ENCODE assay signal across 13 cellular contexts in genomic region chr18:6255121-6255742, GRCh38.
A peak's percentile ranks its signal among the peaks of the same experiment; 100 is the strongest.
DNase-seq lines count a peak whose midpoint lies in the region; ATAC-seq and TF ChIP-seq lines count a peak whose summit lies in the region.
"Had no signal": no experiment of that assay in that cellular context is flagged by ENCODE, and none has a peak within 500 bp of the region (broad histone marks: within the 10 kb centered on the region; RNA-seq: fewer than 3 reads in every experiment).

No MANE protein-coding gene starts in this region.

- no CpG with 5 or more reads among the region's 4 CpGs for WGBS in trophoblast cell (ENCODE audit: extremely low coverage, insufficient coverage, insufficient read length)

- H3K18ac ChIP-seq in trophoblast cell (ENCODE audit: low read length), result no peak overlapping the region

- no TSS peak for BruUV-seq in PC-3 (replicated peaks; lab: Mats Ljungman, UMichigan)

- no peaks in the 10 kb centered on the region for H4K20me1 ChIP-seq in PC-3 (ENCODE audit: low read length)

- peak overlapping the region; percentile 30 for H3K23ac ChIP-seq in trophoblast cell (ENCODE audit: low read length)

- H3K79me2 ChIP-seq in trophoblast cell (ENCODE audit: control insufficient read depth, insufficient read depth, low read length, poor library complexity), result no peaks in the 10 kb centered on the region
- no peaks in the 10 kb centered on the region for H3K79me2 ChIP-seq in PC-3 (ENCODE audit: low read length)

- no peak overlapping the region for H2BK5ac ChIP-seq in trophoblast cell (ENCODE audit: low read depth, low read length, poor library complexity)

- no peak overlapping the region for H4K8ac ChIP-seq in trophoblast cell (ENCODE audit: low read depth, low read length)

- H3K9ac ChIP-seq in trophoblast cell (ENCODE audit: low read length) (no peak overlapping the region), PC-3 (ENCODE audit: low read length) (no peak overlapping the region)

- no peak overlapping the region for H4K91ac ChIP-seq in trophoblast cell (ENCODE audit: low read depth, low read length)

- H3K4me2 ChIP-seq in trophoblast cell (ENCODE audit: low read length) (no peak overlapping the region), PC-3 (ENCODE audit: low read length) (no peak overlapping the region)

- H2BK12ac ChIP-seq in trophoblast cell (ENCODE audit: low read length), result no peak overlapping the region

- H3K14ac ChIP-seq in trophoblast cell (ENCODE audit: low read length), result no peak overlapping the region

- H2AK5ac ChIP-seq in trophoblast cell (ENCODE audit: low read length), result no peak overlapping the region

- H3K27ac ChIP-seq in trophoblast cell (ENCODE audit: low read depth, low read length), result no peak overlapping the region
- no peak overlapping the region for H3K27ac ChIP-seq in PC-3 (ENCODE audit: low read length)

- H2BK120ac ChIP-seq in trophoblast cell (ENCODE audit: insufficient read depth, low read length, poor library complexity), result no peak overlapping the region

- H3K4me1 ChIP-seq in trophoblast cell (ENCODE audit: control insufficient read depth in 1 of 2, insufficient read depth in 2 of 2, low read length in 2 of 2) (no peaks in the 10 kb centered on the region), PC-3 (ENCODE audit: insufficient read depth, low read length) (no peaks in the 10 kb centered on the region)

- peak; percentile 48 for ATAC-seq in HG03469 (IDR thresholded peaks at IDR 0.05; ENCODE audit: unreplicated experiment)
- no peak for ATAC-seq in PC-3
- ATAC-seq: activated naive CD8-positive, alpha-beta T cell treated with anti-CD3 and anti-CD28 coated beads, Interleukin-2, amount 50 U/mL, for 24 hours; T-cell had no signal

- CTCF ChIA-PET in PC-3 (lab: Charles Lee), result no interaction called here

- H2AFZ ChIP-seq in trophoblast cell (ENCODE audit: insufficient read depth, low read length, poor library complexity) (no peak overlapping the region), PC-3 (ENCODE audit: low read length) (no peak overlapping the region)

- no peak overlapping the region for H3K4me3 ChIP-seq in trophoblast cell (ENCODE audit: low read depth, low read length)
- H3K4me3 ChIP-seq in PC-3 (ENCODE audit: low read length), result no peak overlapping the region

- H3K27me3 ChIP-seq in trophoblast cell (ENCODE audit: insufficient read depth, low read length) (no peaks in the 10 kb centered on the region), PC-3 (ENCODE audit: low read length) (no peaks in the 10 kb centered on the region)

- H3K4ac ChIP-seq in trophoblast cell (ENCODE audit: low read depth, low read length), result no peak overlapping the region

- H3F3A ChIP-seq in PC-3 (ENCODE audit: low read length, unreplicated experiment), result no peaks in the 10 kb centered on the region

- no peak for TF ChIP-seq CTCF in PC-3 (conservative IDR thresholded peaks at IDR 0.05; ENCODE audit: low read depth, low read length)

- H4K12ac ChIP-seq in trophoblast cell (ENCODE audit: low read depth, low read length), result no peak overlapping the region

- no peaks in the 10 kb centered on the region for H3K9me2 ChIP-seq in PC-3 (replicated peaks; ENCODE audit: low read length)

- POLR2A ChIA-PET in PC-3 (lab: Charles Lee; ENCODE audit: unreplicated experiment), result interaction anchor here (0.6 kb wide), 1 partner anchor 108 kb away, joined by 3 read pairs; no protein-coding TSS in a partner anchor

- no peaks in the 10 kb centered on the region for H3K79me1 ChIP-seq in trophoblast cell (ENCODE audit: low read length)

- H3K9me3 ChIP-seq in trophoblast cell (ENCODE audit: insufficient read depth, low read depth, low read length), result peaks cover 5% of the 10 kb centered on the region
- H3K9me3 ChIP-seq in PC-3 (ENCODE audit: low read length), result no peaks in the 10 kb centered on the region

- H3K36me3 ChIP-seq in trophoblast cell (ENCODE audit: control insufficient read depth in 1 of 2, insufficient read depth in 2 of 2, low read length in 2 of 2) (no peaks in the 10 kb centered on the region), PC-3 (ENCODE audit: low read depth, low read length) (no peaks in the 10 kb centered on the region)

- intact Hi-C loops in PC-3 (cut with micrococcal nuclease), result no loop called here

- DNase-seq in GDM1 (lab: John Stamatoyannopoulos, UW) (peak; percentile 18), foreskin melanocyte (peak; percentile 82), trophoblast cell (peak in 1 of 2 donors; percentile 11), PC-3 (no peak), NCI-H2107 (lab: John Stamatoyannopoulos, UW) (no peak), NCI-H345 treated with DMSO at 0.1 percent for 48 hours (lab: John Stamatoyannopoulos, UW; ENCODE audit: unreplicated experiment) (no peak), DMS114 treated with DMSO at 0.1 percent for 48 hours (lab: John Stamatoyannopoulos, UW; ENCODE audit: unreplicated experiment) (no peak)
- DNase-seq: activated naive CD8-positive, alpha-beta T cell treated with anti-CD3 and anti-CD28 coated beads, Interleukin-2, amount 50 U/mL, for 24 hours; cortex of kidney; NCI-H2029 treated with DMSO at 0.1 percent for 48 hours; posterior cingulate gyrus; T-cell had no signal

Comparison
In these comparisons a context has a peak if more than half of its experiments do, and no peak if none do; other contexts are left out.
1. DNase-seq: peak in GDM1 (single experiment) and foreskin melanocyte (single experiment); none in PC-3 (single experiment), NCI-H2107 (single experiment), NCI-H345 treated with DMSO at 0.1 percent for 48 hours (single experiment) and DMS114 treated with DMSO at 0.1 percent for 48 hours (single experiment).